Comparison of ENCODE assay signal across 13 cellular contexts in genomic region chr1:38578444-38578951, GRCh38.
A peak's percentile ranks its signal among the peaks of the same experiment; 100 is the strongest.
DNase-seq lines count a peak whose midpoint lies in the region; ATAC-seq and TF ChIP-seq lines count a peak whose summit lies in the region.
"Had no signal": no experiment of that assay in that cellular context is flagged by ENCODE, and none has a peak within 500 bp of the region (broad histone marks: within the 10 kb centered on the region; RNA-seq: fewer than 3 reads in every experiment).

No MANE protein-coding gene starts in this region.

- H3K36me3 ChIP-seq in Panc1 (ENCODE audit: control insufficient read depth, insufficient read depth, low read length) (no peaks in the 10 kb centered on the region), iPS-15b (ENCODE audit: control insufficient read depth, insufficient read depth, low read length) (no peaks in the 10 kb centered on the region)
- H3K36me3 ChIP-seq: BLaER1 treated with 17β-estradiol and CSF1 and Interleukin-3, amounts not matched to agents 10 nM and 100 nM had no signal

- peaks cover 41% of the 10 kb centered on the region for H3K27me3 Mint-ChIP-seq in activated T-cell treated with anti-CD3 and anti-CD28 coated beads, Interleukin-2, amount 50 U/mL, for 4 hours (ENCODE audit: low read depth)

- H3K4me1 Mint-ChIP-seq in activated T-cell treated with anti-CD3 and anti-CD28 coated beads, Interleukin-2, amount 50 U/mL, for 4 hours (ENCODE audit: low read depth) = peaks cover 5% of the 10 kb centered on the region
- peaks cover 8% of the 10 kb centered on the region for H3K4me1 Mint-ChIP-seq in stimulated activated effector memory CD8-positive, alpha-beta T cell treated with anti-CD3 and anti-CD28 coated beads, Interleukin-12 subunit alpha, Interleukin-12 subunit beta, amount 100 ng/mL, for 72 hours

- no peaks in the 10 kb centered on the region for H3K36me3 Mint-ChIP-seq in activated T-cell treated with anti-CD3 and anti-CD28 coated beads, Interleukin-2, amount 50 U/mL, for 4 hours (ENCODE audit: insufficient read depth)
- no peaks in the 10 kb centered on the region for H3K36me3 Mint-ChIP-seq in stimulated activated effector memory CD8-positive, alpha-beta T cell treated with anti-CD3 and anti-CD28 coated beads, Interleukin-12 subunit alpha, Interleukin-12 subunit beta, amount 100 ng/mL, for 72 hours

- peak overlapping the region; percentile 52 for H3K4me3 Mint-ChIP-seq in activated T-cell treated with anti-CD3 and anti-CD28 coated beads, Interleukin-2, amount 50 U/mL, for 4 hours
- peak overlapping the region; percentile 39 for H3K4me3 Mint-ChIP-seq in stimulated activated effector memory CD8-positive, alpha-beta T cell treated with anti-CD3 and anti-CD28 coated beads, Interleukin-12 subunit alpha, Interleukin-12 subunit beta, amount 100 ng/mL, for 72 hours

- no peak overlapping the region for H3K27ac Mint-ChIP-seq in stimulated activated effector memory CD8-positive, alpha-beta T cell treated with anti-CD3 and anti-CD28 coated beads, Interleukin-12 subunit alpha, Interleukin-12 subunit beta, amount 100 ng/mL, for 72 hours

- no peaks in the 10 kb centered on the region for H3K9me3 Mint-ChIP-seq in activated T-cell treated with anti-CD3 and anti-CD28 coated beads, Interleukin-2, amount 50 U/mL, for 4 hours
- H3K9me3 Mint-ChIP-seq in stimulated activated effector memory CD8-positive, alpha-beta T cell treated with anti-CD3 and anti-CD28 coated beads, Interleukin-12 subunit alpha, Interleukin-12 subunit beta, amount 100 ng/mL, for 72 hours = peaks cover 3% of the 10 kb centered on the region

- no peak overlapping the region for H3K27ac ChIP-seq in Panc1 (ENCODE audit: low read length)
- H3K27ac ChIP-seq: BLaER1 treated with 17β-estradiol and CSF1 and Interleukin-3, amounts not matched to agents 10 nM and 100 nM; HL-60 had no signal

- peaks cover 20% of the 10 kb centered on the region for H3K27me3 ChIP-seq in Panc1 (ENCODE audit: control insufficient read depth, insufficient read depth, low read length)
- peaks cover 55% of the 10 kb centered on the region for H3K27me3 ChIP-seq in iPS-15b (ENCODE audit: control insufficient read depth, insufficient read depth, low read length)

- H3K4me1 ChIP-seq in Panc1 (ENCODE audit: control insufficient read depth, insufficient read depth, low read length) = no peaks in the 10 kb centered on the region
- peaks cover 6% of the 10 kb centered on the region for H3K4me1 ChIP-seq in iPS-15b (ENCODE audit: control insufficient read depth, insufficient read depth, low read length)

- in situ Hi-C loops in Panc1 (cut with HindIII; ENCODE audit: low pct_unique_long_range_greater_than_20kb, low sequenced_read_pairs) = no loop called here

- TF ChIP-seq CTCF in Panc1 (IDR thresholded peaks at IDR 0.05) = no peak

- no peak for DNase-seq in activated T-cell treated with anti-CD3 and anti-CD28 coated beads, Interleukin-2, amount 50 U/mL, for 4 hours
- no peak for DNase-seq in activated T-cell treated with anti-CD3 and anti-CD28 coated beads, Interleukin-2, amount 50 U/mL, for 1 hour
- DNase-seq in Panc1 (ENCODE audit: low read depth, low spot score) = no peak
- no peak for DNase-seq in stimulated activated effector memory CD8-positive, alpha-beta T cell treated with anti-CD3 and anti-CD28 coated beads, Interleukin-12 subunit alpha, Interleukin-12 subunit beta, amount 100 ng/mL, for 72 hours (ENCODE audit: low spot score in 2 of 2)
- no peak for DNase-seq in NCI-H1694 (lab: John Stamatoyannopoulos, UW)
- DNase-seq in NCI-H774 (lab: John Stamatoyannopoulos, UW) = no peak
- DNase-seq: GOT3; NCI-H2171 treated with DMSO at 0.1 percent for 48 hours; stimulated activated CD8-positive, alpha-beta memory T cell treated with anti-CD3 and anti-CD28 coated beads, Interleukin-4, amount 100 ng/mL, for 48 hours had no signal

- no peak overlapping the region for H3K4me3 ChIP-seq in Panc1 (ENCODE audit: low read depth in 2 of 2, low read length in 2 of 2)
- H3K4me3 ChIP-seq in iPS-15b (ENCODE audit: low read depth, low read length) = peak overlapping the region; percentile 71
- H3K4me3 ChIP-seq: BLaER1 treated with 17β-estradiol and CSF1 and Interleukin-3, amounts not matched to agents 10 nM and 100 nM had no signal

- POLR2A ChIA-PET in Panc1 (lab: Charles Lee) = no interaction called here

- BruUV-seq in Panc1 (replicated peaks; lab: Mats Ljungman, UMichigan) = no TSS peak

- peak; percentile 41 to 67 for ATAC-seq in activated T-cell treated with anti-CD3 and anti-CD28 coated beads, Interleukin-2, amount 50 U/mL, for 4 hours
- ATAC-seq in Panc1 (peak; percentile 58; the same call in 1 of the 2 replicates), GM21619 (IDR thresholded peaks at IDR 0.05; ENCODE audit: unreplicated experiment) (no peak)
- ATAC-seq in stimulated activated effector memory CD8-positive, alpha-beta T cell treated with anti-CD3 and anti-CD28 coated beads, Interleukin-12 subunit alpha, Interleukin-12 subunit beta, amount 100 ng/mL, for 72 hours = no peak

- CTCF ChIA-PET in Panc1 (lab: Charles Lee) = no interaction called here

- intact Hi-C loops in Panc1 (cut with micrococcal nuclease; ENCODE audit: unreplicated experiment) = no loop called here

- H3K9me3 ChIP-seq in Panc1 (ENCODE audit: control insufficient read depth, insufficient read depth, low read depth, low read length) (no peaks in the 10 kb centered on the region), iPS-15b (ENCODE audit: control insufficient read depth, insufficient read depth, low read length) (no peaks in the 10 kb centered on the region)

- H3K9ac ChIP-seq in iPS-15b (ENCODE audit: low read depth, low read length) = no peak overlapping the region
- H3K9ac ChIP-seq: BLaER1 treated with 17β-estradiol and CSF1 and Interleukin-3, amounts not matched to agents 10 nM and 100 nM had no signal

Comparison
In these comparisons a context has a peak if more than half of its experiments do, and no peak if none do; other contexts are left out.
1. ATAC-seq: peak in activated T-cell treated with anti-CD3 and anti-CD28 coated beads, Interleukin-2, amount 50 U/mL, for 4 hours (2 of 2) and Panc1 (single experiment); none in stimulated activated effector memory CD8-positive, alpha-beta T cell treated with anti-CD3 and anti-CD28 coated beads, Interleukin-12 subunit alpha, Interleukin-12 subunit beta, amount 100 ng/mL, for 72 hours (single experiment) and GM21619 (single experiment).